Comparison of ENCODE assay signal across 23 cellular contexts in genomic region chr3:182413682-182414081, GRCh38.
A peak's percentile ranks its signal among the peaks of the same experiment; 100 is the strongest.
DNase-seq lines count a peak whose midpoint lies in the region; ATAC-seq, FAIRE-seq and TF ChIP-seq lines count a peak whose summit lies in the region.
"Had no signal": no experiment of that assay in that cellular context is flagged by ENCODE, and none has a peak within 500 bp of the region (broad histone marks: within the 10 kb centered on the region; RNA-seq: fewer than 3 reads in every experiment).

No MANE protein-coding gene starts in this region.

- H3K4me1 ChIP-seq in HepG2 (ENCODE audit: insufficient read depth, low read length): no peaks in the 10 kb centered on the region
- H3K4me1 ChIP-seq in right lobe of liver: no peaks in the 10 kb centered on the region
- H3K4me1 ChIP-seq in Karpas-422 (ENCODE audit: low read length): peaks cover 40% of the 10 kb centered on the region
- H3K4me1 ChIP-seq in OCI-LY7 (ENCODE audit: insufficient read depth, low read length, poor library complexity, severe bottlenecking): peaks cover 92% of the 10 kb centered on the region

- TF ChIP-seq POLR2A in HepG2 (IDR thresholded peaks at IDR 0.05; ENCODE audit: insufficient read depth in 1 of 2, low read depth in 2 of 2, low read length in 2 of 2) (no peak), right lobe of liver (IDR thresholded peaks at IDR 0.05) (no peak)

- CTCF ChIA-PET in HepG2 (lab: Yijun Ruan, JAX; ENCODE audit: low intra/inter-chr PET ratio, low total read pairs): no interaction called here
- CTCF ChIA-PET in OCI-LY7 (lab: Charles Lee; ENCODE audit: unreplicated experiment): no interaction called here

- H2AFZ ChIP-seq in HepG2 (ENCODE audit: low read length) (no peak overlapping the region), Karpas-422 (ENCODE audit: low read length) (0 out of 2 replicates have a peak overlapping the region, but pooled peaks have one; percentile 27), OCI-LY7 (ENCODE audit: low read length) (peak overlapping the region; percentile 79)
- H2AFZ ChIP-seq: GM23338 had no signal

- ATAC-seq in HepG2: no peak
- no peak for ATAC-seq in right lobe of liver
- ATAC-seq: GM23338 had no signal

- H3K9me2 ChIP-seq in Karpas-422 (replicated peaks; ENCODE audit: insufficient read depth, low read length): no peaks in the 10 kb centered on the region
- H3K9me2 ChIP-seq in OCI-LY7 (ENCODE audit: insufficient read depth, low read length): no peaks in the 10 kb centered on the region

- H3K27ac ChIP-seq in HepG2 (ENCODE audit: extremely low read length, insufficient read depth, low read length) (no peak overlapping the region), right lobe of liver (no peak overlapping the region), Karpas-422 (ENCODE audit: low read length) (peak overlapping the region; percentile 55), OCI-LY7 (ENCODE audit: low read depth, low read length, poor library complexity, severe bottlenecking) (peak overlapping the region; percentile 96)
- H3K27ac ChIP-seq: 22Rv1, HL-60 had no signal

- TF ChIP-seq EP300 in HepG2 (IDR thresholded peaks at IDR 0.05; ENCODE audit: low read depth in 2 of 2, low read length in 2 of 2): no peak
- no peak for TF ChIP-seq EP300 in HepG2 (CRISPR knock-in tag; IDR thresholded peaks at IDR 0.05; ENCODE audit: borderline replicate concordance)

- TF ChIP-seq CTCF in HepG2 (CRISPR knock-in tag; IDR thresholded peaks at IDR 0.05): no peak
- no peak for TF ChIP-seq CTCF in right lobe of liver (IDR thresholded peaks at IDR 0.05)
- no peak for TF ChIP-seq CTCF in OCI-LY7 (conservative IDR thresholded peaks at IDR 0.05; ENCODE audit: low read length)

- H3K4me3 ChIP-seq in HepG2 (replicated peaks in 1 of 3; ENCODE audit: insufficient read depth in 1 of 3, low read depth in 2 of 3, low read length in 3 of 3) (no peak overlapping the region), right lobe of liver (no peak overlapping the region), Karpas-422 (ENCODE audit: low read length) (no peak overlapping the region), OCI-LY7 (ENCODE audit: low read depth, low read length, poor library complexity, severe bottlenecking) (peak overlapping the region; percentile 68)
- H3K4me3 ChIP-seq: GM23338 had no signal

- no peaks in the 10 kb centered on the region for H3K36me3 ChIP-seq in HepG2 (replicated peaks in 1 of 2; ENCODE audit: control insufficient read depth in 1 of 2, insufficient read depth in 2 of 2, low read length in 2 of 2)
- no peaks in the 10 kb centered on the region for H3K36me3 ChIP-seq in right lobe of liver
- H3K36me3 ChIP-seq in Karpas-422 (ENCODE audit: insufficient read depth, low read length): no peaks in the 10 kb centered on the region
- H3K36me3 ChIP-seq in OCI-LY7 (ENCODE audit: insufficient read depth, low read length): peaks cover 21% of the 10 kb centered on the region

- no TSS peak for BruUV-seq in HepG2 (replicated peaks; lab: Mats Ljungman, UMichigan)
- BruUV-seq in OCI-LY7 (replicated peaks; lab: Mats Ljungman, UMichigan): no TSS peak

- H3K9ac ChIP-seq in HepG2 (ENCODE audit: insufficient read depth, low read depth, low read length): no peak overlapping the region
- H3K9ac ChIP-seq in Karpas-422 (ENCODE audit: low read length): no peak overlapping the region

- in situ Hi-C loops in HepG2 (cut with HindIII; ENCODE audit: extremely low pct_ligation_motif_present, low pct_unique_long_range_greater_than_20kb): no loop called here

- H3K9me3 ChIP-seq in HepG2 (ENCODE audit: low read length): no peaks in the 10 kb centered on the region
- H3K9me3 ChIP-seq in right lobe of liver: no peaks in the 10 kb centered on the region
- no peaks in the 10 kb centered on the region for H3K9me3 ChIP-seq in Karpas-422 (ENCODE audit: low read length)
- H3K9me3 ChIP-seq in OCI-LY7 (ENCODE audit: low read length): peaks cover 6% of the 10 kb centered on the region; the same call in 1 of the 2 replicates

- intact Hi-C loops in HepG2 (cut with micrococcal nuclease; ENCODE audit: unreplicated experiment) (no loop called here), right lobe of liver (cut with DNase I) (no loop called here), OCI-LY7 (cut with micrococcal nuclease; ENCODE audit: unreplicated experiment) (loop anchor here (1.0 to 5.0 kb wide), 4 partner anchors 64 to 701 kb away; partner anchors contain the start of gene SOX2)

- 0% methylated on average over 1 of the region's 1 CpG for WGBS in HepG2 (ENCODE audit: low lambda C conversion rate)
- WGBS in right lobe of liver (ENCODE audit: insufficient coverage, low coverage, low lambda C conversion rate, missing lambda C conversion rate): 26% methylated on average over 1 of the region's 1 CpG

- DNase-seq in HepG2 (ENCODE audit: low spot score) (no peak), right lobe of liver (no peak), Karpas-422 (no peak), OCI-LY7 (ENCODE audit: low spot score) (no peak), NOMO-1 (lab: John Stamatoyannopoulos, UW; ENCODE audit: unreplicated experiment in 2 of 2) (no peak), NCI-H2107 (lab: John Stamatoyannopoulos, UW) (no peak), HPDE6-E6E7 (ENCODE audit: extremely low spot score) (no peak)
- DNase-seq: C1 segment of cervical spinal cord; CD4-positive, CD25-positive, alpha-beta regulatory T cell; CD8-positive, alpha-beta memory T cell; COR-L47; DMS 273 treated with DMSO at 0.1 percent for 48 hours; DMS53; DND-41; HCEC 1CT had no signal

- no peak for FAIRE-seq in HepG2 (lab: Jason Lieb, UNC)
- FAIRE-seq: G401.6, GM12891, GM19239, H54, HTR-8/SVneo had no signal

- no peaks in the 10 kb centered on the region for H3K79me2 ChIP-seq in HepG2 (ENCODE audit: insufficient read depth, low read length)
- H3K79me2 ChIP-seq in Karpas-422 (ENCODE audit: low read length): no peaks in the 10 kb centered on the region
- peaks cover 32% of the 10 kb centered on the region for H3K79me2 ChIP-seq in OCI-LY7 (ENCODE audit: insufficient read depth, low read depth, low read length)

- H3K27me3 ChIP-seq in HepG2 (ENCODE audit: control insufficient read depth in 1 of 2, insufficient read depth in 2 of 2, low read length in 2 of 2) (no peaks in the 10 kb centered on the region), right lobe of liver (no peaks in the 10 kb centered on the region), Karpas-422 (ENCODE audit: low read length) (no peaks in the 10 kb centered on the region)

- no peak overlapping the region for H3K4me2 ChIP-seq in HepG2 (ENCODE audit: low read depth, low read length)
- peak overlapping the region; percentile 61 for H3K4me2 ChIP-seq in Karpas-422 (ENCODE audit: low read depth, low read length, poor library complexity, severe bottlenecking)
- H3K4me2 ChIP-seq in OCI-LY7 (ENCODE audit: low read length): peak overlapping the region; percentile 72
- H3K4me2 ChIP-seq: GM23338 had no signal

- no peaks in the 10 kb centered on the region for H4K20me1 ChIP-seq in HepG2 (ENCODE audit: insufficient read depth, low read length)
- H4K20me1 ChIP-seq in Karpas-422 (ENCODE audit: insufficient read depth, low read depth, low read length): no peaks in the 10 kb centered on the region
- H4K20me1 ChIP-seq in OCI-LY7 (ENCODE audit: insufficient read depth, low read length): no peaks in the 10 kb centered on the region

- POLR2A ChIA-PET in HepG2 (lab: Yijun Ruan, JAX): no interaction called here
- POLR2A ChIA-PET in OCI-LY7 (lab: Charles Lee): interaction anchor here (0.7 to 4.4 kb wide), 20 partner anchors 11 to 1298 kb away, joined by 3 to 36 read pairs (median 4); no protein-coding TSS in a partner anchor

- no peak for TF ChIP-seq RAD21 in HepG2 (CRISPR knock-in tag; IDR thresholded peaks at IDR 0.05)

TF ChIP-seq in HepG2, 621 proteins besides CTCF, POLR2A, EP300 and RAD21:
- peak; percentile 73 to 80 for TF ChIP-seq MAFK (conservative IDR thresholded peaks at IDR 0.05 in 1 of 2, IDR thresholded peaks at IDR 0.05 in 1 of 2; ENCODE audit: low read length in 2 of 2)
- peak; percentile 63 for TF ChIP-seq MAFF (IDR thresholded peaks at IDR 0.05; ENCODE audit: low read depth, low read length)
- TF ChIP-seq ASH2L (IDR thresholded peaks at IDR 0.05; ENCODE audit: insufficient read length, low read depth, low read length): no peak
TF ChIP-seq in HepG2: peak in this region for 2.

Comparison
In these comparisons a context has a peak if more than half of its experiments do, and no peak if none do; other contexts are left out.
1. H3K27ac ChIP-seq: peak in Karpas-422 (single experiment) and OCI-LY7 (single experiment); none in HepG2 (single experiment) and right lobe of liver (0 of 3).